Comparison of ENCODE assay signal across 9 cellular contexts in genomic region chr20:41245086-41245707, GRCh38.
DNase-seq lines count a peak whose midpoint lies in the region; ATAC-seq and TF ChIP-seq lines count a peak whose summit lies in the region.
"Had no signal": no experiment of that assay in that cellular context is flagged by ENCODE, and none has a peak within 500 bp of the region (broad histone marks: within the 10 kb centered on the region; RNA-seq: fewer than 3 reads in every experiment).

No MANE protein-coding gene starts in this region.

- no peaks in the 10 kb centered on the region for H3K9me3 Mint-ChIP-seq in activated B cell treated with CpG ODN at 0.5 μM for 24 hours

- intact Hi-C loops in activated B cell treated with CpG ODN at 0.5 μM for 24 hours (cut with micrococcal nuclease) = loop anchor here (5.0 kb wide), 1 partner anchor 73 kb away; no protein-coding TSS in a partner anchor
- intact Hi-C loops in left ventricle myocardium superior (cut with micrococcal nuclease) = no loop called here

- peak overlapping the region; percentile 61 for H3K27ac Mint-ChIP-seq in activated B cell treated with CpG ODN at 0.5 μM for 24 hours

- peak overlapping the region; percentile 15 for H3K4me3 Mint-ChIP-seq in activated B cell treated with CpG ODN at 0.5 μM for 24 hours

- CTCF ChIA-PET in activated B cell treated with CpG ODN at 0.5 μM for 24 hours (lab: Charles Lee) = interaction anchor here (0.8 to 2.1 kb wide), 3 partner anchors 72 to 96 kb away, joined by 3 to 6 read pairs (median 6); no protein-coding TSS in a partner anchor

- no peaks in the 10 kb centered on the region for H3K27me3 ChIP-seq in GM06990 (replicated peaks; ENCODE audit: control insufficient read depth, insufficient read depth, low read length)
- H3K27me3 ChIP-seq: SJSA1 had no signal

- H3K36me3 Mint-ChIP-seq in activated B cell treated with CpG ODN at 0.5 μM for 24 hours (ENCODE audit: low read depth) = no peaks in the 10 kb centered on the region

- ATAC-seq in activated B cell treated with CpG ODN at 0.5 μM for 24 hours (ENCODE audit: low read depth) (no peak), left ventricle myocardium superior (peak; percentile 72), HG03571 (IDR thresholded peaks at IDR 0.05; ENCODE audit: unreplicated experiment) (no peak)

- DNase-seq in GM06990 (ENCODE audit: extremely low read depth, insufficient read length) (peak; percentile 4), activated B cell treated with CpG ODN at 0.5 μM for 24 hours (no peak), left ventricle myocardium superior (no peak), retina (peak; percentile 59), HuH-7 (ENCODE audit: low spot score) (no peak), NCI-H2196 (lab: John Stamatoyannopoulos, UW; ENCODE audit: unreplicated experiment) (no peak)
- no peak for DNase-seq in activated effector memory CD4-positive, alpha-beta T cell treated with Interleukin-2 at 50 U/mL for 16 hours

- no peaks in the 10 kb centered on the region for H3K27me3 Mint-ChIP-seq in activated B cell treated with CpG ODN at 0.5 μM for 24 hours

- POLR2A ChIA-PET in activated B cell treated with CpG ODN at 0.5 μM for 24 hours (lab: Charles Lee) = interaction anchor here (1.7 kb wide), 1 partner anchor 72 kb away, joined by 5 read pairs; the partner anchor contains the start of gene ZHX3

- TF ChIP-seq CTCF in GM06990 (IDR thresholded peaks at IDR 0.05; ENCODE audit: insufficient read depth, low read length, poor library complexity, severe bottlenecking) (no peak), activated B cell treated with CpG ODN at 0.5 μM for 24 hours (IDR thresholded peaks at IDR 0.05) (no peak)

- no peak overlapping the region for H3K4me3 ChIP-seq in GM06990 (replicated peaks; ENCODE audit: low read depth, low read length)
- H3K4me3 ChIP-seq: SJSA1 had no signal

- peaks cover 78% of the 10 kb centered on the region for H3K4me1 Mint-ChIP-seq in activated B cell treated with CpG ODN at 0.5 μM for 24 hours

- H3K36me3 ChIP-seq in GM06990 (ENCODE audit: control insufficient read depth, insufficient read depth, low read length) = no peaks in the 10 kb centered on the region

Comparison
In these comparisons a context has a peak if more than half of its experiments do, and no peak if none do; other contexts are left out.
1. DNase-seq: peak in GM06990 (single experiment) and retina (single experiment); none in activated B cell treated with CpG ODN at 0.5 μM for 24 hours (single experiment), left ventricle myocardium superior (single experiment), HuH-7 (single experiment), NCI-H2196 (single experiment) and activated effector memory CD4-positive, alpha-beta T cell treated with Interleukin-2 at 50 U/mL for 16 hours (single experiment).